Comparison of ENCODE assay signal across 4 cellular contexts in the genomic region with DNA sequence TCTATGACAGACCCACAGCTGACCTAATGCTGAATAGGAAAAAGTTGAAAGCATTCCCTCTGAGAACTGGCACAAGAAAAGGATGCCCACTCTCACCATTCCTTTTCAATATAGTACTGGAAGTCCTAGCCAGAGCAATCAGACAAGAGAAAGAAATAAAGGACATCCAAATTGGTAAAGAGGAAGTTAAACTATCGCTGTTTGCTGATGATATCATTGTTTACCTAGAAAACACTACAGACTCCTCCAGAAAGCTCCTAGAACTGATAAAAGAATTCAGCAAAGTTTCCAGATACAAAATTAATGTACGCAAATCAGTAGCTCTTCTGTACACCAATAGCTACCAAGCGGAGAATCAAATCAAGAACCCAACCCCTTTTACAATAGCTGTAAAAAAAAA. TPM values are rescaled to one million over a fixed set of nuclear protein-coding genes. Genes with fewer than 3 reads are reported as not detected.
"Had no signal": no experiment of that assay in that cellular context is flagged by ENCODE, and none has a peak within 500 bp of the region (broad histone marks: within the 10 kb centered on the region; RNA-seq: fewer than 3 reads in every experiment).

No MANE protein-coding gene starts in this region.

RNA-seq across cellular contexts. Expression of a gene that starts 59.8 kb away (rescaled TPM):
- total RNA-seq: LHCN-M2, M059J, MCF 10A, NCI-H460 had no signal
